Comparison of ENCODE assay signal across 18 cellular contexts in the genomic region with DNA sequence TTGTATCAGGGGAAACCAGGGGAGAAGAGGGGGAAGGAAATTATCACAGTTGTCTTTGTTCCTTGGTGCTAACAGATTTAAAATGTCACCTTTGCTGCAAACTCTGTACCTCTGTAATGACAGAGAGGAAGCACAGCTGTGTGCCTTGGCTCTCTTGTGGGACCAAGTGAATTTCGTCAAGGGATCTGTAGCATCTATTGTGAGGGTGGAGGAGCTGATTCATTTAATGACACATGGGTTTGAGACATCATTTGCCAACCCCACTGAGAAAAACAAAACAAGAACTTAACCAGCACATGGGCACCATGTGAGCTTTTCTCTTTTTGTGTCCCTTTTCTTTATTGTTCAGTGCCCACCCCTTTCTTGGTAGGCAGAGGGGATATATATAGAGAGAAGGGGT.
DNase-seq lines count a peak whose midpoint lies in the region; ATAC-seq and TF ChIP-seq lines count a peak whose summit lies in the region.
"Had no signal": no experiment of that assay in that cellular context is flagged by ENCODE, and none has a peak within 500 bp of the region (broad histone marks: within the 10 kb centered on the region; RNA-seq: fewer than 3 reads in every experiment).

No MANE protein-coding gene starts in this region.

- ATAC-seq in GM19463 (IDR thresholded peaks at IDR 0.05; ENCODE audit: unreplicated experiment) = peak; percentile 56
- ATAC-seq in GM18519 (IDR thresholded peaks at IDR 0.05; ENCODE audit: low FRiP score, unreplicated experiment) = no peak
- ATAC-seq: activated T-cell treated with anti-CD3 and anti-CD28 coated beads, Interleukin-2, amount 50 U/mL, for 4 hours; foreskin keratinocyte; mucosa of descending colon had no signal

- H3K4me3 ChIP-seq in foreskin fibroblast (ENCODE audit: low read depth in 1 of 2, low read length in 2 of 2) = no peak overlapping the region
- H3K4me3 ChIP-seq: ascending aorta, dorsolateral prefrontal cortex, HAP-1, mucosa of descending colon, prostate gland had no signal

- H3K4me3 Mint-ChIP-seq in chondrocyte (ENCODE audit: unreplicated experiment) = no peak overlapping the region
- H3K4me3 Mint-ChIP-seq: activated T-cell treated with anti-CD3 and anti-CD28 coated beads, Interleukin-2, amount 50 U/mL, for 4 hours had no signal

- TF ChIP-seq CTCF in foreskin fibroblast (IDR thresholded peaks at IDR 0.05; ENCODE audit: low read depth, low read length) (no peak), chondrocyte (IDR thresholded peaks at IDR 0.05) (no peak)

- H3K36me3 Mint-ChIP-seq in chondrocyte (ENCODE audit: low read depth) = no peaks in the 10 kb centered on the region

- H3K4me1 Mint-ChIP-seq in chondrocyte (ENCODE audit: low read depth) = no peaks in the 10 kb centered on the region

- no peaks in the 10 kb centered on the region for H3K27me3 Mint-ChIP-seq in chondrocyte (ENCODE audit: low read depth)

- DNase-seq in AG20443 (ENCODE audit: low spot score) (peak; percentile 22), NOMO-1 treated with dmso at 0.1 percent for 144 hours (lab: John Stamatoyannopoulos, UW; ENCODE audit: unreplicated experiment) (peak; percentile 64), foreskin fibroblast (peak; percentile 53 to 80), epidermal melanocyte (ENCODE audit: insufficient read length, low spot score) (no peak), chondrocyte (ENCODE audit: low spot score) (no peak)
- DNase-seq in activated T-cell treated with anti-CD3 and anti-CD28 coated beads, Interleukin-2, amount 50 U/mL, for 48 hours = no peak
- DNase-seq: activated CD4-positive, CD25-positive, alpha-beta regulatory T cell treated with anti-CD3 and anti-CD28 coated beads, Interleukin-2, amount 50 U/mL, for 72 hours; activated T-cell treated with anti-CD3 and anti-CD28 coated beads, Interleukin-2, amount 50 U/mL, for 4 hours; dorsolateral prefrontal cortex; foreskin keratinocyte; mucosa of descending colon; NCI-H1048; NCI-H2227 treated with DMSO at 0.1 percent for 48 hours had no signal

- H3K9me3 Mint-ChIP-seq in chondrocyte (ENCODE audit: low read depth) = no peaks in the 10 kb centered on the region
- H3K9me3 Mint-ChIP-seq: activated T-cell treated with anti-CD3 and anti-CD28 coated beads, Interleukin-2, amount 50 U/mL, for 4 hours had no signal

- H3K27ac Mint-ChIP-seq in chondrocyte (ENCODE audit: unreplicated experiment) = no peak overlapping the region

Comparison
In these comparisons a context has a peak if more than half of its experiments do, and no peak if none do; other contexts are left out.
1. DNase-seq: peak in AG20443 (single experiment), NOMO-1 treated with dmso at 0.1 percent for 144 hours (single experiment) and foreskin fibroblast (2 of 2); none in epidermal melanocyte (single experiment), activated T-cell treated with anti-CD3 and anti-CD28 coated beads, Interleukin-2, amount 50 U/mL, for 48 hours (0 of 2) and chondrocyte (single experiment).